21 cellular contexts compared by ENCODE assay signal in genomic region chr15:78024883-78025282, GRCh38. TPM values are rescaled to one million over a fixed set of nuclear protein-coding genes. Genes with fewer than 3 reads are reported as not detected.
DNase-seq lines count a peak whose midpoint lies in the region; ATAC-seq and TF ChIP-seq lines count a peak whose summit lies in the region.
"Had no signal": no experiment of that assay in that cellular context is flagged by ENCODE, and none has a peak within 500 bp of the region (broad histone marks: within the 10 kb centered on the region; RNA-seq: fewer than 3 reads in every experiment).

No MANE protein-coding gene starts in this region.

- no peak overlapping the region for H2BK5ac ChIP-seq in mesenchymal stem cell (ENCODE audit: low read depth, low read length, poor library complexity, severe bottlenecking)

- intact Hi-C loops in spleen (cut with DNase I; ENCODE audit: low total_unique reads) = no loop called here

- H3K36me3 ChIP-seq in mesenchymal stem cell (ENCODE audit: control insufficient read depth in 1 of 2, insufficient read depth in 2 of 2, low read depth in 1 of 2, low read length in 2 of 2) (peaks cover 66 to 86% of the 10 kb centered on the region in 2 experiments), spleen (peaks cover 0 to 100% (median 53%) of the 10 kb centered on the region in 6 donors), MG63 (peaks cover 22% of the 10 kb centered on the region)
- H3K36me3 ChIP-seq: breast epithelium had no signal

- no peak overlapping the region for H3K27ac ChIP-seq in mesenchymal stem cell (ENCODE audit: low read length, poor library complexity, severe bottlenecking)
- H3K27ac ChIP-seq in spleen = peak overlapping the region in 7 of 8 donors; percentile 66 to 85 (median 74)

- H2AFZ ChIP-seq in mesenchymal stem cell (ENCODE audit: low read depth, low read length) = no peak overlapping the region

- H3K27me3 ChIP-seq in mesenchymal stem cell (ENCODE audit: control insufficient read depth in 1 of 2, insufficient read depth in 1 of 2, low read length in 2 of 2) (no peaks in the 10 kb centered on the region), spleen (replicated peaks in 1 of 7) (no peaks in the 10 kb centered on the region), MG63 (no peaks in the 10 kb centered on the region)
- H3K27me3 ChIP-seq: BLaER1 treated with 17β-estradiol and CSF1 and Interleukin-3, amounts not matched to agents 10 nM and 100 nM; breast epithelium; esophagus squamous epithelium; thyroid gland had no signal

- no peak overlapping the region for H2BK120ac ChIP-seq in mesenchymal stem cell (ENCODE audit: low read depth, low read length)

- no peak overlapping the region for H3K4me3 Mint-ChIP-seq in activated T-helper 17 cell treated with anti-CD3 and anti-CD28 coated beads, Interleukin-2, amount 50 U/mL, for 72 hours
- H3K4me3 Mint-ChIP-seq: activated naive CD8-positive, alpha-beta T cell had no signal

- no peak overlapping the region for H3K14ac ChIP-seq in mesenchymal stem cell (ENCODE audit: low read length in 2 of 2)

- no peak overlapping the region for H2AK5ac ChIP-seq in mesenchymal stem cell (ENCODE audit: low read length, severe bottlenecking)

- H3K4me3 ChIP-seq in mesenchymal stem cell (ENCODE audit: insufficient read depth in 1 of 2, low read depth in 1 of 2, low read length in 2 of 2) (no peak overlapping the region), spleen (no peak overlapping the region), MG63 (no peak overlapping the region)
- H3K4me3 ChIP-seq: BLaER1 treated with 17β-estradiol and CSF1 and Interleukin-3, amounts not matched to agents 10 nM and 100 nM; breast epithelium; esophagus squamous epithelium; skin epidermis; thyroid gland had no signal

- no peaks in the 10 kb centered on the region for H3K9me3 ChIP-seq in mesenchymal stem cell (ENCODE audit: control insufficient read depth, low read length)
- H3K9me3 ChIP-seq in spleen = no peaks in the 10 kb centered on the region
- no peaks in the 10 kb centered on the region for H3K9me3 ChIP-seq in MG63
- H3K9me3 ChIP-seq: BLaER1 treated with 17β-estradiol and CSF1 and Interleukin-3, amounts not matched to agents 10 nM and 100 nM; breast epithelium; esophagus squamous epithelium; thyroid gland had no signal

- H4K91ac ChIP-seq in mesenchymal stem cell (ENCODE audit: low read length) = no peak overlapping the region

- 93% methylated on average over 2 of the region's 2 CpGs for WGBS in mesenchymal stem cell
- WGBS in spleen, 5 donors = 63 to 92% (median 79%) methylated on average over 2 of the region's 2 CpGs

- H3K27ac Mint-ChIP-seq in activated T-helper 17 cell treated with anti-CD3 and anti-CD28 coated beads, Interleukin-2, amount 50 U/mL, for 72 hours = peak overlapping the region; percentile 9
- H3K27ac Mint-ChIP-seq: activated naive CD8-positive, alpha-beta T cell had no signal

- TF ChIP-seq CTCF in spleen (IDR thresholded peaks at IDR 0.05 in 8 of 11, conservative IDR thresholded peaks at IDR 0.05 in 3 of 11) = no peak

- H3K4me1 Mint-ChIP-seq in activated T-helper 17 cell treated with anti-CD3 and anti-CD28 coated beads, Interleukin-2, amount 50 U/mL, for 72 hours = peaks cover 10% of the 10 kb centered on the region

- no peak for ATAC-seq in activated T-helper 17 cell treated with anti-CD3 and anti-CD28 coated beads, Interleukin-2, amount 50 U/mL, for 72 hours (replicated peaks)
- no peak for ATAC-seq in GM18520 (IDR thresholded peaks at IDR 0.05; ENCODE audit: unreplicated experiment)

- no peak overlapping the region for H4K8ac ChIP-seq in mesenchymal stem cell (ENCODE audit: low read length)

- H3K27me3 Mint-ChIP-seq in activated T-helper 17 cell treated with anti-CD3 and anti-CD28 coated beads, Interleukin-2, amount 50 U/mL, for 72 hours = no peaks in the 10 kb centered on the region
- H3K27me3 Mint-ChIP-seq: activated naive CD8-positive, alpha-beta T cell had no signal

- TF ChIP-seq POLR2A in spleen (IDR thresholded peaks at IDR 0.05) = no peak

- no peak overlapping the region for H3K18ac ChIP-seq in mesenchymal stem cell (ENCODE audit: low read depth in 1 of 2, low read length in 2 of 2)

- H3K9me3 Mint-ChIP-seq in activated T-helper 17 cell treated with anti-CD3 and anti-CD28 coated beads, Interleukin-2, amount 50 U/mL, for 72 hours = no peaks in the 10 kb centered on the region

- H3K4me2 ChIP-seq in mesenchymal stem cell (ENCODE audit: low read length, poor library complexity, severe bottlenecking) = no peak overlapping the region

- H3K4me1 ChIP-seq in mesenchymal stem cell (ENCODE audit: control insufficient read depth, insufficient read depth, low read depth, low read length) (no peaks in the 10 kb centered on the region), spleen (peaks cover 15 to 75% (median 38%) of the 10 kb centered on the region in 6 donors)
- H3K4me1 ChIP-seq: breast epithelium had no signal

- H3K23ac ChIP-seq in mesenchymal stem cell (ENCODE audit: low read length in 2 of 2) = no peak overlapping the region

- no peak overlapping the region for H2BK12ac ChIP-seq in mesenchymal stem cell (ENCODE audit: low read length in 2 of 2)

- peaks cover 95% of the 10 kb centered on the region for H3K36me3 Mint-ChIP-seq in activated T-helper 17 cell treated with anti-CD3 and anti-CD28 coated beads, Interleukin-2, amount 50 U/mL, for 72 hours (ENCODE audit: low read depth)

- peaks cover 50% of the 10 kb centered on the region for H3K79me1 ChIP-seq in mesenchymal stem cell (replicated peaks; ENCODE audit: low read length, poor library complexity, severe bottlenecking)

- peak overlapping the region; percentile 33 for H3K9ac ChIP-seq in mesenchymal stem cell (ENCODE audit: low read length)

- no peak overlapping the region for H2BK15ac ChIP-seq in mesenchymal stem cell (ENCODE audit: low read depth, poor library complexity, severe bottlenecking)

- H3K4ac ChIP-seq in mesenchymal stem cell (ENCODE audit: low read depth in 1 of 2, low read length in 2 of 2) = no peak overlapping the region

- DNase-seq in NCI-H510A treated with DMSO at 0.1 percent for 48 hours (lab: John Stamatoyannopoulos, UW) (peak; percentile 17), NCI-H510A (lab: John Stamatoyannopoulos, UW) (no peak), mesenchymal stem cell (no peak), spleen (no peak), COR-L47 (lab: John Stamatoyannopoulos, UW) (no peak), MG63 (no peak)
- DNase-seq: activated CD4-positive, alpha-beta T cell treated with anti-CD3 and anti-CD28 coated beads for 4 hours; activated T-cell treated with anti-CD3 and anti-CD28 coated beads, Interleukin-2, amount 50 U/mL, for 1 hour; esophagus squamous epithelium; MM.1S; NCI-H1694 treated with DMSO at 0.1 percent for 48 hours; stimulated activated CD4-positive, alpha-beta T cell treated with anti-CD3 and anti-CD28 coated beads, Interleukin-4, amount 100 ng/mL, for 4 hours; stimulated activated CD8-positive, alpha-beta memory T cell treated with anti-CD3 and anti-CD28 coated beads, Interleukin-4, amount 100 ng/mL, for 48 hours; T-helper 9 cell had no signal

RNA-seq across cellular contexts. Expression of gene TBC1D2B, which starts 52.6 kb away (rescaled TPM):
- total RNA-seq in activated T-helper 17 cell treated with anti-CD3 and anti-CD28 coated beads, Interleukin-2, amount 50 U/mL, for 72 hours = 100 to 1,000 TPM in 1 of 2 donors, 10 to 100 TPM in 1; 86.1 to 109 TPM
- 43.1 TPM for polyA plus RNA-seq in mesenchymal stem cell (2013, experiment 1 of 2)
- 41.2 TPM for polyA plus RNA-seq in mesenchymal stem cell (2013, experiment 2 of 2)
- total RNA-seq in spleen = 100 to 1,000 TPM in 5 of 7 donors, 10 to 100 TPM in 2; 88.7 to 131 (median 106) TPM
- polyA plus RNA-seq in spleen = 10 to 100 TPM in 2 of 3 donors, 1 to 10 TPM in 1; 9.4 to 19.4 (median 10.0) TPM
- 30.6 and 31.4 TPM in 2 replicates for total RNA-seq in MG63 (2014; rRNA removed; shearing (Covaris generic); ENCODE audit: low replicate concordance)
